Comparison of ENCODE assay signal across 7 cellular contexts in the genomic region with DNA sequence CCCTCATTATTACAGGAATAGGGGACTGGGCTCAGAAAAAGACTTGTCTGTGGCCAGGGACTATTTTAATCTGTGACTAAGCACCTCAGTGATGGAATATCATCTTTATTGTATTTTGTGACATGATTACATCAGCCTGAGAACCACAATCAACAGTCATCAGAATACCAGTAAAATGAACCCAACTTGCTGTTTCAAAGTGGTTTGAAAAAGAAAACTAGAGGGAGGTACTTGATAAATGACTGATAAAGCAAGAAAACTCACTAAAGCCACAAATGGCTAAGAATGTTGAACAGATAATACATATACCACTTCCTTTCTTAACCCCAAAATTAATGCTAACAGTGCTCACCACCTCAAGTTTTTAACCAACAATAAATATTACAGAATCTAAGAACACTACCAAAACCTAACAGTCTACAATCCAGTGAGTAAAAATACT.
DNase-seq lines count a peak whose midpoint lies in the region; ATAC-seq and TF ChIP-seq lines count a peak whose summit lies in the region.

No MANE protein-coding gene starts in this region.

- CTCF ChIA-PET in naive thymus-derived CD4-positive, alpha-beta T cell (lab: Charles Lee): no interaction called here
- CTCF ChIA-PET in RWPE1 (lab: Yijun Ruan, JAX): no interaction called here

- intact Hi-C loops in naive thymus-derived CD4-positive, alpha-beta T cell (cut with micrococcal nuclease): loop anchor here in 1 of 2 donors (1.0 to 5.0 kb wide), 4 partner anchors 45 to 747 kb away; a partner anchor contains a TSS

- no peak overlapping the region for H3K27ac ChIP-seq in naive thymus-derived CD4-positive, alpha-beta T cell (ENCODE audit: low read depth, low read length)
- no peak overlapping the region for H3K27ac ChIP-seq in RWPE1

- DNase-seq in T-helper 2 cell treated with Interferon-gamma antibody and Interleukin-4, amounts not matched to agents 5 μg/mL and 100 μg/mL, for 36 hours (ENCODE audit: low spot score): peak; percentile 26
- no peak for DNase-seq in naive thymus-derived CD4-positive, alpha-beta T cell
- DNase-seq in RWPE1 (ENCODE audit: low spot score) (no peak), NCI-H345 (lab: John Stamatoyannopoulos, UW) (no peak), NK-92 (lab: John Stamatoyannopoulos, UW; ENCODE audit: unreplicated experiment) (no peak)

- peaks cover 0 to 4% (median 0%) of the 10 kb centered on the region in 3 experiments for H3K36me3 ChIP-seq in naive thymus-derived CD4-positive, alpha-beta T cell (ENCODE audit: control insufficient read depth in 2 of 3, insufficient read depth in 3 of 3, low read length in 3 of 3)

- H3K27me3 Mint-ChIP-seq in T-helper 2 cell treated with Interferon-gamma antibody and Interleukin-4, amounts not matched to agents 5 μg/mL and 100 μg/mL, for 36 hours (ENCODE audit: low read depth): no peaks in the 10 kb centered on the region
- no peaks in the 10 kb centered on the region for H3K27me3 Mint-ChIP-seq in naive thymus-derived CD4-positive, alpha-beta T cell

- no peaks in the 10 kb centered on the region for H3K9me3 ChIP-seq in naive thymus-derived CD4-positive, alpha-beta T cell (ENCODE audit: control insufficient read depth in 2 of 3, low read length in 3 of 3)

- H3K4me3 Mint-ChIP-seq in T-helper 2 cell treated with Interferon-gamma antibody and Interleukin-4, amounts not matched to agents 5 μg/mL and 100 μg/mL, for 36 hours: peak overlapping the region; percentile 63
- peak overlapping the region in 1 of 10 donors; percentile 42 for H3K4me3 Mint-ChIP-seq in naive thymus-derived CD4-positive, alpha-beta T cell

- TF ChIP-seq CTCF in RWPE1 (conservative IDR thresholded peaks at IDR 0.05; ENCODE audit: low read depth): no peak

- H3K36me3 Mint-ChIP-seq in T-helper 2 cell treated with Interferon-gamma antibody and Interleukin-4, amounts not matched to agents 5 μg/mL and 100 μg/mL, for 36 hours (ENCODE audit: low read depth): peaks cover 40% of the 10 kb centered on the region
- peaks cover 5 to 55% (median 42%) of the 10 kb centered on the region in 5 donors for H3K36me3 Mint-ChIP-seq in naive thymus-derived CD4-positive, alpha-beta T cell

- H3K27ac Mint-ChIP-seq in T-helper 2 cell treated with Interferon-gamma antibody and Interleukin-4, amounts not matched to agents 5 μg/mL and 100 μg/mL, for 36 hours: peak overlapping the region; percentile 76
- peak overlapping the region in 1 of 9 donors; percentile 47 for H3K27ac Mint-ChIP-seq in naive thymus-derived CD4-positive, alpha-beta T cell

- peaks cover 61% of the 10 kb centered on the region for H3K4me1 Mint-ChIP-seq in T-helper 2 cell treated with Interferon-gamma antibody and Interleukin-4, amounts not matched to agents 5 μg/mL and 100 μg/mL, for 36 hours (ENCODE audit: low read depth)
- H3K4me1 Mint-ChIP-seq in naive thymus-derived CD4-positive, alpha-beta T cell: peaks cover 6 to 51% (median 22%) of the 10 kb centered on the region in 7 donors

- no peak overlapping the region for H3K4me3 ChIP-seq in naive thymus-derived CD4-positive, alpha-beta T cell (ENCODE audit: low read length)

- H3K4me1 ChIP-seq in naive thymus-derived CD4-positive, alpha-beta T cell (ENCODE audit: control insufficient read depth in 2 of 2, insufficient read depth in 2 of 2, low read length in 2 of 2): peaks cover 0 to 15% of the 10 kb centered on the region in 2 donors

- POLR2A ChIA-PET in naive thymus-derived CD4-positive, alpha-beta T cell (lab: Charles Lee): no interaction called here
- POLR2A ChIA-PET in RWPE1 (lab: Yijun Ruan, JAX; ENCODE audit: low non-redundant PET): no interaction called here

- no peaks in the 10 kb centered on the region for H3K27me3 ChIP-seq in naive thymus-derived CD4-positive, alpha-beta T cell (ENCODE audit: control insufficient read depth in 2 of 2, insufficient read depth in 2 of 2, low read length in 2 of 2)

- ATAC-seq in GM18907 (IDR thresholded peaks at IDR 0.05; ENCODE audit: unreplicated experiment) (peak; percentile 65), HG03045 (IDR thresholded peaks at IDR 0.05; ENCODE audit: unreplicated experiment) (peak; percentile 57)
- ATAC-seq in naive thymus-derived CD4-positive, alpha-beta T cell: peak; percentile 77

- peaks cover 15% of the 10 kb centered on the region for H3K9me3 Mint-ChIP-seq in T-helper 2 cell treated with Interferon-gamma antibody and Interleukin-4, amounts not matched to agents 5 μg/mL and 100 μg/mL, for 36 hours
- H3K9me3 Mint-ChIP-seq in naive thymus-derived CD4-positive, alpha-beta T cell: peaks cover 0 to 4% (median 0%) of the 10 kb centered on the region in 11 donors
